29 cellular contexts compared by ENCODE assay signal in the genomic region with DNA sequence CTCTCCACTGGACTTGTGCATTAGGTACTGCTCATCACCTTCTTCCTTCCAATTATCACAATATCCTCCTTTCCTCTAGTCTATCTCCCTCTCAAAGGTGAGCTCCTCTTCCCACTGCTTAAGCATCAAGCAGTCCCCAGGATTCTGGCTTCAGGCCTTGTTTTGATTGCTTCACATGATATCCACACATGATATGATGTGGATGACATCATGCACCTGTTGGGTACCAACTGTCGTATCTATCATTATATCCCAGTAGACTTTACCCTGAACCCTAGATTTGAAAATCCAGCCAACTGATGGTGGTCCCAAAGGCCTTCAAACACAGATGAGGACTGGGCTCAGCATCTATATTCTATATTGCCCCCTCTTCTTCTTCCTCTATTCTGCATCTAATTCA.
"Had no signal": no experiment of that assay in that cellular context is flagged by ENCODE, and none has a peak within 500 bp of the region (broad histone marks: within the 10 kb centered on the region; RNA-seq: fewer than 3 reads in every experiment).

No MANE protein-coding gene starts in this region.

- H3K27ac Mint-ChIP-seq: stimulated activated effector memory CD8-positive, alpha-beta T cell treated with anti-CD3 and anti-CD28 coated beads, Interleukin-12 subunit alpha, Interleukin-12 subunit beta, amount 100 ng/mL, for 72 hours; stimulated activated memory B cell treated with anti-CD40 and anti-IgM and Interleukin-4, amounts not matched to agents 10 μg/mL and 1 μg/mL and 100 μg/mL, for 72 hours; stimulated activated naive B cell treated with anti-CD40 and anti-IgM and Interleukin-4, amounts not matched to agents 10 μg/mL and 1 μg/mL and 100 μg/mL, for 72 hours; stimulated activated naive CD8-positive, alpha-beta T cell treated with anti-CD3 and anti-CD28 coated beads, Interleukin-15, amount 100 ng/mL, for 72 hours; stimulated activated naive CD8-positive, alpha-beta T cell treated with anti-CD3 and anti-CD28 coated beads, Interleukin-15, Interleukin-2, amounts not matched to agents 100 ng/mL and 50 ng/mL, for 24 hours; type B pancreatic cell had no signal

- H3K4me1 Mint-ChIP-seq: stimulated activated effector memory CD8-positive, alpha-beta T cell treated with anti-CD3 and anti-CD28 coated beads, Interleukin-12 subunit alpha, Interleukin-12 subunit beta, amount 100 ng/mL, for 72 hours; stimulated activated memory B cell treated with anti-CD40 and anti-IgM and Interleukin-4, amounts not matched to agents 10 μg/mL and 1 μg/mL and 100 μg/mL, for 72 hours; stimulated activated naive B cell treated with anti-CD40 and anti-IgM and Interleukin-4, amounts not matched to agents 10 μg/mL and 1 μg/mL and 100 μg/mL, for 72 hours; stimulated activated naive CD8-positive, alpha-beta T cell treated with anti-CD3 and anti-CD28 coated beads, Interleukin-15, amount 100 ng/mL, for 72 hours had no signal

- H3K9me3 Mint-ChIP-seq: stimulated activated effector memory CD8-positive, alpha-beta T cell treated with anti-CD3 and anti-CD28 coated beads, Interleukin-12 subunit alpha, Interleukin-12 subunit beta, amount 100 ng/mL, for 72 hours; stimulated activated memory B cell treated with anti-CD40 and anti-IgM and Interleukin-4, amounts not matched to agents 10 μg/mL and 1 μg/mL and 100 μg/mL, for 72 hours; stimulated activated naive B cell treated with anti-CD40 and anti-IgM and Interleukin-4, amounts not matched to agents 10 μg/mL and 1 μg/mL and 100 μg/mL, for 72 hours; stimulated activated naive CD8-positive, alpha-beta T cell treated with anti-CD3 and anti-CD28 coated beads, Interleukin-15, amount 100 ng/mL, for 72 hours; stimulated activated naive CD8-positive, alpha-beta T cell treated with anti-CD3 and anti-CD28 coated beads, Interleukin-15, Interleukin-2, amounts not matched to agents 100 ng/mL and 50 ng/mL, for 24 hours; type B pancreatic cell had no signal

- ATAC-seq: stimulated activated effector memory CD8-positive, alpha-beta T cell treated with anti-CD3 and anti-CD28 coated beads, Interleukin-12 subunit alpha, Interleukin-12 subunit beta, amount 100 ng/mL, for 72 hours; stimulated activated memory B cell treated with anti-CD40 and anti-IgM and Interleukin-4, amounts not matched to agents 10 μg/mL and 1 μg/mL and 100 μg/mL, for 72 hours; stimulated activated naive B cell treated with anti-CD40 and anti-IgM and Interleukin-4, amounts not matched to agents 10 μg/mL and 1 μg/mL and 100 μg/mL, for 72 hours; stimulated activated naive CD8-positive, alpha-beta T cell treated with anti-CD3 and anti-CD28 coated beads, Interleukin-15, amount 100 ng/mL, for 72 hours; stimulated activated naive CD8-positive, alpha-beta T cell treated with anti-CD3 and anti-CD28 coated beads, Interleukin-15, Interleukin-2, amounts not matched to agents 100 U/mL and 50 U/mL, for 24 hours; upper lobe of right lung had no signal

- H3K4me1 ChIP-seq: stomach, suprapubic skin, testis, thyroid gland, tibial artery, tibial nerve, transverse colon, upper lobe of left lung, upper lobe of right lung, uterus, vagina had no signal

- H3K36me3 ChIP-seq: stomach, suprapubic skin, thoracic aorta, thyroid gland, tibial artery, tibial nerve, transverse colon, upper lobe of left lung, upper lobe of right lung, uterus, vagina had no signal

- H3K4me3 Mint-ChIP-seq: stimulated activated effector memory CD8-positive, alpha-beta T cell treated with anti-CD3 and anti-CD28 coated beads, Interleukin-12 subunit alpha, Interleukin-12 subunit beta, amount 100 ng/mL, for 72 hours; stimulated activated memory B cell treated with anti-CD40 and anti-IgM and Interleukin-4, amounts not matched to agents 10 μg/mL and 1 μg/mL and 100 μg/mL, for 72 hours; stimulated activated naive B cell treated with anti-CD40 and anti-IgM and Interleukin-4, amounts not matched to agents 10 μg/mL and 1 μg/mL and 100 μg/mL, for 72 hours; stimulated activated naive CD8-positive, alpha-beta T cell treated with anti-CD3 and anti-CD28 coated beads, Interleukin-15, amount 100 ng/mL, for 72 hours; stimulated activated naive CD8-positive, alpha-beta T cell treated with anti-CD3 and anti-CD28 coated beads, Interleukin-15, Interleukin-2, amounts not matched to agents 100 ng/mL and 50 ng/mL, for 24 hours; type B pancreatic cell had no signal

- H3K36me3 Mint-ChIP-seq: stimulated activated effector memory CD8-positive, alpha-beta T cell treated with anti-CD3 and anti-CD28 coated beads, Interleukin-12 subunit alpha, Interleukin-12 subunit beta, amount 100 ng/mL, for 72 hours; stimulated activated memory B cell treated with anti-CD40 and anti-IgM and Interleukin-4, amounts not matched to agents 10 μg/mL and 1 μg/mL and 100 μg/mL, for 72 hours; stimulated activated naive B cell treated with anti-CD40 and anti-IgM and Interleukin-4, amounts not matched to agents 10 μg/mL and 1 μg/mL and 100 μg/mL, for 72 hours; type B pancreatic cell had no signal

- H3K9me3 ChIP-seq: stomach, suprapubic skin, testis, thoracic aorta, thyroid gland, tibial artery, tibial nerve, transverse colon, upper lobe of left lung, upper lobe of right lung, uterus, vagina had no signal

- H3K4me3 ChIP-seq: stomach, suprapubic skin, testis, thoracic aorta, thyroid gland, tibial artery, tibial nerve, transverse colon, upper lobe of left lung, upper lobe of right lung, uterus, vagina had no signal

- H3K27me3 ChIP-seq: stomach, suprapubic skin, testis, thyroid gland, tibial artery, tibial nerve, transverse colon, upper lobe of left lung, upper lobe of right lung, uterus, vagina had no signal

- FAIRE-seq: urothelium cell line had no signal

- H3K27me3 Mint-ChIP-seq: stimulated activated naive CD8-positive, alpha-beta T cell treated with anti-CD3 and anti-CD28 coated beads, Interleukin-15, Interleukin-2, amounts not matched to agents 100 ng/mL and 50 ng/mL, for 24 hours had no signal

- H3K27ac ChIP-seq: stomach, suprapubic skin, testis, thoracic aorta, thyroid gland, tibial artery, tibial nerve, transverse colon, upper lobe of left lung, upper lobe of right lung, uterus, vagina had no signal

- DNase-seq: stimulated activated CD4-positive, alpha-beta T cell treated with anti-CD3 and anti-CD28 coated beads, Interleukin-2, amount 100 ng/mL, for 48 hours; stimulated activated CD4-positive, alpha-beta T cell treated with anti-CD3 and anti-CD28 coated beads, Interleukin-4, amount 100 ng/mL, for 1 hour; stimulated activated CD4-positive, alpha-beta T cell treated with anti-CD3 and anti-CD28 coated beads, Interleukin-4, amount 100 ng/mL, for 24 hours; stimulated activated CD4-positive, alpha-beta T cell treated with anti-CD3 and anti-CD28 coated beads, Interleukin-4, amount 100 ng/mL, for 4 hours; stimulated activated CD8-positive, alpha-beta memory T cell treated with anti-CD3 and anti-CD28 coated beads, Interleukin-4, amount 100 ng/mL, for 48 hours; stimulated activated naive B cell treated with anti-CD40 and anti-IgM and Interleukin-4, amounts not matched to agents 10 μg/mL and 1 μg/mL and 100 μg/mL, for 72 hours; stimulated activated naive CD4-positive, alpha-beta T cell; stimulated activated naive CD4-positive, alpha-beta T cell treated with Interleukin-2 at 50 U/mL for 16 hours; stimulated activated naive CD8-positive, alpha-beta T cell treated with anti-CD3 and anti-CD28 coated beads, Interleukin-15, amount 100 ng/mL, for 72 hours; stimulated activated naive CD8-positive, alpha-beta T cell treated with anti-CD3 and anti-CD28 coated beads, Interleukin-15, Interleukin-2, amounts not matched to agents 100 U/mL and 50 U/mL, for 24 hours; stomach; substantia nigra; testis; thyroid gland; tibial artery; transverse colon; trophoblast cell; upper lobe of left lung; upper lobe of right lung; uterus had no signal
